ENCODE assay signal across 15 cellular contexts in genomic region chr5:147956064-147956841, GRCh38. TPM values are rescaled to one million over a fixed set of nuclear protein-coding genes. Genes with fewer than 3 reads are reported as not detected.
"Had no signal": no experiment of that assay in that cellular context is flagged by ENCODE, and none has a peak within 500 bp of the region (broad histone marks: within the 10 kb centered on the region; RNA-seq: fewer than 3 reads in every experiment).

No MANE protein-coding gene starts in this region.

- H3K4me1 Mint-ChIP-seq: activated naive CD8-positive, alpha-beta T cell treated with anti-CD3 and anti-CD28 coated beads, Interleukin-2, amount 50 U/mL, for 24 hours; naive B cell; stimulated activated memory B cell treated with anti-CD40 and anti-IgM and Interleukin-4, amounts not matched to agents 10 μg/mL and 1 μg/mL and 100 μg/mL, for 72 hours had no signal

- H3K4me3 Mint-ChIP-seq: activated naive CD8-positive, alpha-beta T cell treated with anti-CD3 and anti-CD28 coated beads, Interleukin-2, amount 50 U/mL, for 24 hours; naive B cell; stimulated activated memory B cell treated with anti-CD40 and anti-IgM and Interleukin-4, amounts not matched to agents 10 μg/mL and 1 μg/mL and 100 μg/mL, for 72 hours; T-helper 2 cell treated with Interferon-gamma antibody and Interleukin-4, amounts not matched to agents 5 μg/mL and 100 μg/mL, for 36 hours had no signal

- H3K9me3 Mint-ChIP-seq: T-helper 2 cell treated with Interferon-gamma antibody and Interleukin-4, amounts not matched to agents 5 μg/mL and 100 μg/mL, for 36 hours had no signal

- H3K27ac Mint-ChIP-seq: activated naive CD8-positive, alpha-beta T cell treated with anti-CD3 and anti-CD28 coated beads, Interleukin-2, amount 50 U/mL, for 24 hours; naive B cell; stimulated activated memory B cell treated with anti-CD40 and anti-IgM and Interleukin-4, amounts not matched to agents 10 μg/mL and 1 μg/mL and 100 μg/mL, for 72 hours; T-helper 2 cell treated with Interferon-gamma antibody and Interleukin-4, amounts not matched to agents 5 μg/mL and 100 μg/mL, for 36 hours had no signal

- H3K27ac ChIP-seq: ascending aorta, gastroesophageal sphincter, left lung, pancreas, thyroid gland had no signal

- ATAC-seq: activated naive CD8-positive, alpha-beta T cell treated with anti-CD3 and anti-CD28 coated beads, Interleukin-2, amount 50 U/mL, for 24 hours; gastroesophageal sphincter; heart right ventricle; left lung; pancreas; stimulated activated memory B cell treated with anti-CD40 and anti-IgM and Interleukin-4, amounts not matched to agents 10 μg/mL and 1 μg/mL and 100 μg/mL, for 72 hours had no signal

- H3K27me3 Mint-ChIP-seq: naive B cell; stimulated activated memory B cell treated with anti-CD40 and anti-IgM and Interleukin-4, amounts not matched to agents 10 μg/mL and 1 μg/mL and 100 μg/mL, for 72 hours had no signal

- DNase-seq: activated CD4-positive, alpha-beta T cell treated with anti-CD3 and anti-CD28 coated beads, Interleukin-2, amount 50 U/mL, for 1 hour; activated naive CD4-positive, alpha-beta T cell treated with Interleukin-2 at 50 U/mL for 16 hours; activated naive CD8-positive, alpha-beta T cell treated with anti-CD3 and anti-CD28 coated beads, Interleukin-2, amount 50 U/mL, for 24 hours; heart right ventricle; islet precursor cell; left lung; naive B cell; pancreas; thyroid gland had no signal

- H3K36me3 Mint-ChIP-seq: naive B cell; stimulated activated memory B cell treated with anti-CD40 and anti-IgM and Interleukin-4, amounts not matched to agents 10 μg/mL and 1 μg/mL and 100 μg/mL, for 72 hours had no signal

RNA-seq across cellular contexts. Expression of gene C5orf46, which starts 49.9 kb away (rescaled TPM):
- total RNA-seq: activated CD8-positive, alpha-beta memory T cell treated with anti-CD3 and anti-CD28 coated beads for 36 hours; gastroesophageal sphincter; left lung; mononuclear cell; thyroid gland had no signal
